ENCODE assay signal across 11 cellular contexts in genomic region chr12:54991992-54992377, GRCh38. TPM values are rescaled to one million over a fixed set of nuclear protein-coding genes. Genes with fewer than 3 reads are reported as not detected.
DNase-seq lines count a peak whose midpoint lies in the region; ATAC-seq and TF ChIP-seq lines count a peak whose summit lies in the region.
"Had no signal": no experiment of that assay in that cellular context is flagged by ENCODE, and none has a peak within 500 bp of the region (broad histone marks: within the 10 kb centered on the region; RNA-seq: fewer than 3 reads in every experiment).

No MANE protein-coding gene starts in this region.

- peak; percentile 33 for ATAC-seq in HG02642 (IDR thresholded peaks at IDR 0.05; ENCODE audit: poor library complexity, unreplicated experiment)
- ATAC-seq in stimulated activated memory B cell treated with anti-CD40 and anti-IgM and Interleukin-4, amounts not matched to agents 10 μg/mL and 1 μg/mL and 100 μg/mL, for 72 hours: peak; percentile 72
- ATAC-seq: A549 had no signal

- intact Hi-C loops in activated CD4-positive, alpha-beta T cell treated with anti-CD3 and anti-CD28 coated beads, Interleukin-2, amount 10 ng/mL, durations not matched to agents 24 days and 14 days (cut with micrococcal nuclease): loop anchor here (1.0 kb wide), 3 partner anchors 9 to 138 kb away; partner anchors contain the start of gene MUCL1
- intact Hi-C loops in adrenal gland (cut with DNase I): loop anchor here (2.0 to 5.0 kb wide), 2 partner anchors 80 to 81 kb away; no protein-coding TSS in a partner anchor

- H2BK120ac ChIP-seq in mesenchymal stem cell (ENCODE audit: low read depth, low read length): no peak overlapping the region

- peaks cover 40% of the 10 kb centered on the region for H3K4me1 Mint-ChIP-seq in activated CD4-positive, alpha-beta T cell treated with anti-CD3 and anti-CD28 coated beads, Interleukin-2, amount 10 ng/mL, durations not matched to agents 24 days and 14 days
- H3K4me1 Mint-ChIP-seq in stimulated activated memory B cell treated with anti-CD40 and anti-IgM and Interleukin-4, amounts not matched to agents 10 μg/mL and 1 μg/mL and 100 μg/mL, for 72 hours: peaks cover 44% of the 10 kb centered on the region

- no peak overlapping the region for H2BK12ac ChIP-seq in mesenchymal stem cell (ENCODE audit: low read length in 2 of 2)

- TF ChIP-seq CTCF in OCI-LY1 (IDR thresholded peaks at IDR 0.05; ENCODE audit: low read length) (no peak), adrenal gland (IDR thresholded peaks at IDR 0.05) (no peak)

- no peaks in the 10 kb centered on the region for H3K79me1 ChIP-seq in mesenchymal stem cell (replicated peaks; ENCODE audit: low read length, poor library complexity, severe bottlenecking)

- H3K4me3 ChIP-seq in OCI-LY1 (ENCODE audit: low read depth, low read length, poor library complexity, severe bottlenecking): peak overlapping the region; percentile 63
- no peak overlapping the region for H3K4me3 ChIP-seq in adrenal gland
- no peak overlapping the region for H3K4me3 ChIP-seq in mesenchymal stem cell (ENCODE audit: insufficient read depth in 1 of 2, low read depth in 1 of 2, low read length in 2 of 2)
- H3K4me3 ChIP-seq: A549 had no signal

- peak; percentile 64 for DNase-seq in activated CD4-positive, alpha-beta T cell treated with anti-CD3 and anti-CD28 coated beads, Interleukin-2, amount 10 ng/mL, durations not matched to agents 24 days and 14 days
- DNase-seq in activated CD4-positive, alpha-beta T cell treated with anti-CD3 and anti-CD28 coated beads for 48 hours: no peak
- DNase-seq in adrenal gland (no peak), NCI-H187 treated with DMSO at 0.1 percent for 48 hours (lab: John Stamatoyannopoulos, UW) (no peak), mesenchymal stem cell (no peak)
- DNase-seq: NCI-H748 treated with DMSO at 0.1 percent for 48 hours had no signal

- no peaks in the 10 kb centered on the region for H4K20me1 ChIP-seq in OCI-LY1 (ENCODE audit: insufficient read depth, low read length)

- WGBS in adrenal gland, 4 donors: 68 to 75% (median 74%) methylated on average over 5 of the region's 5 CpGs
- WGBS in mesenchymal stem cell: 90% methylated on average over 5 of the region's 5 CpGs

- no peak overlapping the region for H3K4ac ChIP-seq in mesenchymal stem cell (ENCODE audit: low read depth in 1 of 2, low read length in 2 of 2)

- peaks cover 14% of the 10 kb centered on the region for H3F3A ChIP-seq in OCI-LY1 (ENCODE audit: insufficient read depth, low read length)

- peaks cover 2% of the 10 kb centered on the region for H3K36me3 Mint-ChIP-seq in activated CD4-positive, alpha-beta T cell treated with anti-CD3 and anti-CD28 coated beads, Interleukin-2, amount 10 ng/mL, durations not matched to agents 24 days and 14 days (ENCODE audit: low read depth)
- no peaks in the 10 kb centered on the region for H3K36me3 Mint-ChIP-seq in stimulated activated memory B cell treated with anti-CD40 and anti-IgM and Interleukin-4, amounts not matched to agents 10 μg/mL and 1 μg/mL and 100 μg/mL, for 72 hours

- H3K27me3 Mint-ChIP-seq in activated CD4-positive, alpha-beta T cell treated with anti-CD3 and anti-CD28 coated beads, Interleukin-2, amount 10 ng/mL, durations not matched to agents 24 days and 14 days: no peaks in the 10 kb centered on the region
- H3K27me3 Mint-ChIP-seq in stimulated activated memory B cell treated with anti-CD40 and anti-IgM and Interleukin-4, amounts not matched to agents 10 μg/mL and 1 μg/mL and 100 μg/mL, for 72 hours: no peaks in the 10 kb centered on the region

- H3K4me2 ChIP-seq in OCI-LY1 (ENCODE audit: low read length) (peak overlapping the region; percentile 90), mesenchymal stem cell (ENCODE audit: low read length, poor library complexity, severe bottlenecking) (no peak overlapping the region)
- H3K4me2 ChIP-seq: A549 had no signal

- H3K9ac ChIP-seq in OCI-LY1 (ENCODE audit: low read length): peak overlapping the region; percentile 71
- H3K9ac ChIP-seq in mesenchymal stem cell (ENCODE audit: low read length): no peak overlapping the region

- H3K27me3 ChIP-seq in OCI-LY1 (ENCODE audit: insufficient read depth, low read length) (no peaks in the 10 kb centered on the region), adrenal gland (no peaks in the 10 kb centered on the region), mesenchymal stem cell (ENCODE audit: control insufficient read depth in 1 of 2, insufficient read depth in 1 of 2, low read length in 2 of 2) (peaks cover 7 to 20% of the 10 kb centered on the region in 2 experiments)

- H3K9me2 ChIP-seq in OCI-LY1 (ENCODE audit: low read depth, low read length): no peaks in the 10 kb centered on the region

- H2AK5ac ChIP-seq in mesenchymal stem cell (ENCODE audit: low read length, severe bottlenecking): no peak overlapping the region

- no peak overlapping the region for H2BK15ac ChIP-seq in mesenchymal stem cell (ENCODE audit: low read depth, poor library complexity, severe bottlenecking)

- H2BK5ac ChIP-seq in mesenchymal stem cell (ENCODE audit: low read depth, low read length, poor library complexity, severe bottlenecking): no peak overlapping the region

- H4K91ac ChIP-seq in mesenchymal stem cell (ENCODE audit: low read length): no peak overlapping the region

- H3K4me1 ChIP-seq in OCI-LY1 (ENCODE audit: insufficient read depth, low read length, severe bottlenecking) (peaks cover 61% of the 10 kb centered on the region), adrenal gland (replicated peaks in 1 of 2) (no peaks in the 10 kb centered on the region), mesenchymal stem cell (ENCODE audit: control insufficient read depth, insufficient read depth, low read depth, low read length) (peaks cover 2% of the 10 kb centered on the region)
- H3K4me1 ChIP-seq: A549 had no signal

- no peaks in the 10 kb centered on the region for H3K79me2 ChIP-seq in OCI-LY1 (ENCODE audit: insufficient read depth, low read length)

- H3K27ac ChIP-seq in OCI-LY1 (ENCODE audit: low read depth, low read length, poor library complexity, severe bottlenecking) (peak overlapping the region; percentile 95), adrenal gland (no peak overlapping the region), mesenchymal stem cell (ENCODE audit: low read length, poor library complexity, severe bottlenecking) (no peak overlapping the region)
- H3K27ac ChIP-seq: A549 had no signal

- no peaks in the 10 kb centered on the region for H3K9me3 ChIP-seq in OCI-LY1 (ENCODE audit: low read length)
- no peaks in the 10 kb centered on the region for H3K9me3 ChIP-seq in adrenal gland (replicated peaks in 1 of 3)
- H3K9me3 ChIP-seq in mesenchymal stem cell (ENCODE audit: control insufficient read depth, low read length): no peaks in the 10 kb centered on the region
- H3K9me3 ChIP-seq: A549 had no signal

- no peak overlapping the region for H3K23ac ChIP-seq in mesenchymal stem cell (ENCODE audit: low read length in 2 of 2)

- no peak overlapping the region for H3K4me3 Mint-ChIP-seq in activated CD4-positive, alpha-beta T cell treated with anti-CD3 and anti-CD28 coated beads, Interleukin-2, amount 10 ng/mL, durations not matched to agents 24 days and 14 days
- H3K4me3 Mint-ChIP-seq in stimulated activated memory B cell treated with anti-CD40 and anti-IgM and Interleukin-4, amounts not matched to agents 10 μg/mL and 1 μg/mL and 100 μg/mL, for 72 hours: no peak overlapping the region

- H2AFZ ChIP-seq in OCI-LY1 (ENCODE audit: low read length) (no peak overlapping the region), mesenchymal stem cell (ENCODE audit: low read depth, low read length) (no peak overlapping the region)

- no peak overlapping the region for H3K18ac ChIP-seq in mesenchymal stem cell (ENCODE audit: low read depth in 1 of 2, low read length in 2 of 2)

- peak overlapping the region; percentile 97 for H3K27ac Mint-ChIP-seq in activated CD4-positive, alpha-beta T cell treated with anti-CD3 and anti-CD28 coated beads, Interleukin-2, amount 10 ng/mL, durations not matched to agents 24 days and 14 days
- peak overlapping the region; percentile 98 for H3K27ac Mint-ChIP-seq in stimulated activated memory B cell treated with anti-CD40 and anti-IgM and Interleukin-4, amounts not matched to agents 10 μg/mL and 1 μg/mL and 100 μg/mL, for 72 hours

- no peaks in the 10 kb centered on the region for H3K36me3 ChIP-seq in OCI-LY1 (ENCODE audit: insufficient read depth, low read length)
- H3K36me3 ChIP-seq in adrenal gland (replicated peaks in 1 of 2): no peaks in the 10 kb centered on the region
- no peaks in the 10 kb centered on the region for H3K36me3 ChIP-seq in mesenchymal stem cell (ENCODE audit: control insufficient read depth in 1 of 2, insufficient read depth in 2 of 2, low read depth in 1 of 2, low read length in 2 of 2)

- TF ChIP-seq POLR2A in adrenal gland (IDR thresholded peaks at IDR 0.05): no peak

- H4K8ac ChIP-seq in mesenchymal stem cell (ENCODE audit: low read length): no peak overlapping the region

- H3K14ac ChIP-seq in mesenchymal stem cell (ENCODE audit: low read length in 2 of 2): no peak overlapping the region

- no peaks in the 10 kb centered on the region for H3K9me3 Mint-ChIP-seq in activated CD4-positive, alpha-beta T cell treated with anti-CD3 and anti-CD28 coated beads, Interleukin-2, amount 10 ng/mL, durations not matched to agents 24 days and 14 days
- no peaks in the 10 kb centered on the region for H3K9me3 Mint-ChIP-seq in stimulated activated memory B cell treated with anti-CD40 and anti-IgM and Interleukin-4, amounts not matched to agents 10 μg/mL and 1 μg/mL and 100 μg/mL, for 72 hours

RNA-seq across cellular contexts. Expression of gene TESPA1, which starts 7.4 kb away (rescaled TPM):
- total RNA-seq in activated CD4-positive, alpha-beta T cell treated with anti-CD3 and anti-CD28 coated beads, Interleukin-2, amount 10 ng/mL, durations not matched to agents 24 days and 14 days: 164 and 168 TPM in 2 replicates
- total RNA-seq in adrenal gland: 1 to 10 TPM in 1 of 8 donors, under 1 TPM in 4, not detected in 3; 0.23 to 2.0 (median 0.57) TPM
- under 1 TPM; 0.16 to 0.20 (median 0.16) TPM for polyA plus RNA-seq in adrenal gland
- polyA plus RNA-seq in mesenchymal stem cell (2013, experiment 1 of 2): not detected
- polyA plus RNA-seq in mesenchymal stem cell (2013, experiment 2 of 2): not detected
- polyA plus RNA-seq: A549 had no signal

RNA-seq across cellular contexts. Expression of gene NEUROD4, which starts 27.8 kb away (rescaled TPM):
- not detected in 2 replicates for total RNA-seq in activated CD4-positive, alpha-beta T cell treated with anti-CD3 and anti-CD28 coated beads, Interleukin-2, amount 10 ng/mL, durations not matched to agents 24 days and 14 days
- 1 to 10 TPM in 3 of 8 donors, not detected in 5; 1.1 to 1.7 (median 1.3) TPM for total RNA-seq in adrenal gland
- 1 to 10 TPM in 2 of 3 donors, under 1 TPM in 1; 0.17 to 3.3 (median 1.1) TPM for polyA plus RNA-seq in adrenal gland
- polyA plus RNA-seq in mesenchymal stem cell (2013, experiment 1 of 2): not detected
- polyA plus RNA-seq in mesenchymal stem cell (2013, experiment 2 of 2): not detected
- total RNA-seq: skeletal muscle tissue had no signal
- polyA plus RNA-seq: A549 had no signal

Comparison
In these comparisons a context has a peak if more than half of its experiments do, and no peak if none do; other contexts are left out.
1. RNA of gene TESPA1, which starts 7.4 kb away (total RNA-seq): 164 to 168 TPM in activated CD4-positive, alpha-beta T cell treated with anti-CD3 and anti-CD28 coated beads, Interleukin-2, amount 10 ng/mL, durations not matched to agents 24 days and 14 days; 0.23 to 2.0 TPM in adrenal gland; every median in the first group is over 10 times any median in the second.